ENCODE assay signal across 8 cellular contexts in genomic region chr1:1726088-1726487, GRCh38. TPM values are rescaled to one million over a fixed set of nuclear protein-coding genes. Genes with fewer than 3 reads are reported as not detected.
A peak's percentile ranks its signal among the peaks of the same experiment; 100 is the strongest.
DNase-seq lines count a peak whose midpoint lies in the region; ATAC-seq, FAIRE-seq and TF ChIP-seq lines count a peak whose summit lies in the region.
"Not testable (repeated sequence)": the region's sequence is repeated elsewhere in the genome, so short reads cannot be mapped to it uniquely, and the experiment has no call there.

No MANE protein-coding gene starts in this region.

- ATAC-seq in CD4-positive, CD25-positive, alpha-beta regulatory T cell (ENCODE audit: low read depth in 2 of 2); K562; natural killer cell treated with Interleukin-12 subunit alpha and Interleukin-12 subunit beta and Interleukin-15 and Interleukin-18, amount 100 ng/mL, for 72 hours; stimulated activated memory B cell treated with anti-CD40 and anti-IgM and Interleukin-4, amounts not matched to agents 10 μg/mL and 1 μg/mL and 100 μg/mL, for 72 hours: not testable (repeated sequence)

- H3K4me3 ChIP-seq in CD4-positive, CD25-positive, alpha-beta regulatory T cell (ENCODE audit: low read depth, low read length); K562: not testable (repeated sequence)

- POLR2A ChIA-PET in RWPE1 (lab: Yijun Ruan, JAX; ENCODE audit: low non-redundant PET): not testable (repeated sequence)
- POLR2A ChIA-PET in K562 (lab: Yijun Ruan, JAX): interaction anchor here (0.7 kb wide), 1 partner anchor 173 kb away, joined by 3 read pairs; no protein-coding TSS in a partner anchor

- H3K4me2 ChIP-seq in K562 (ENCODE audit: insufficient read depth, low read length): not testable (repeated sequence)

- peaks cover 18% of the 10 kb centered on the region for H3K4me1 ChIP-seq in CD4-positive, CD25-positive, alpha-beta regulatory T cell (ENCODE audit: control insufficient read depth, insufficient read depth, low read length, poor library complexity, severe bottlenecking)
- not testable (repeated sequence) for H3K4me1 ChIP-seq in K562 (replicated peaks in 1 of 2; ENCODE audit: control insufficient read depth in 2 of 2, insufficient read depth in 2 of 2, low read length in 2 of 2)

- peaks cover 10% of the 10 kb centered on the region; the same call in 2 of the 3 replicates for H3K79me2 ChIP-seq in K562 (ENCODE audit: control insufficient read depth, insufficient read depth, low read length)

- peaks cover 14% of the 10 kb centered on the region for H3K36me3 ChIP-seq in CD4-positive, CD25-positive, alpha-beta regulatory T cell (ENCODE audit: control insufficient read depth, insufficient read depth, low read length)
- H3K36me3 ChIP-seq in K562 (ENCODE audit: control insufficient read depth, insufficient read depth, low read length): not testable (repeated sequence)

- not testable (repeated sequence) for H3K9me3 Mint-ChIP-seq in CD4-positive, CD25-positive, alpha-beta regulatory T cell; activated CD4-positive, alpha-beta T cell treated with anti-CD3 and anti-CD28 coated beads, Interleukin-2, amount 10 ng/mL, durations not matched to agents 24 days and 14 days; activated T-helper 1 cell treated with anti-CD3 and anti-CD28 coated beads, Interleukin-12 subunit alpha, Interleukin-12 subunit beta, Interleukin-2, Interleukin-4 antibody, amounts not matched to agents 30 ng/mL and 10 ng/mL and 1 ng/mL, durations not matched to agents 14 hours and 24 hours and 36 hours; immature natural killer cell; natural killer cell treated with Interleukin-12 subunit alpha and Interleukin-12 subunit beta and Interleukin-15 and Interleukin-18, amount 100 ng/mL, for 72 hours; stimulated activated memory B cell treated with anti-CD40 and anti-IgM and Interleukin-4, amounts not matched to agents 10 μg/mL and 1 μg/mL and 100 μg/mL, for 72 hours

- DNase-seq in CD4-positive, CD25-positive, alpha-beta regulatory T cell; RWPE1 (ENCODE audit: low spot score); activated T-helper 1 cell treated with anti-CD3 and anti-CD28 coated beads, Interleukin-12 subunit alpha, Interleukin-12 subunit beta, Interleukin-2, Interleukin-4 antibody, amounts not matched to agents 30 ng/mL and 10 ng/mL and 1 ng/mL, durations not matched to agents 14 hours and 24 hours and 36 hours (ENCODE audit: low spot score); K562 (ENCODE audit: extremely low read depth in 1 of 4, low spot score in 3 of 4); immature natural killer cell; natural killer cell treated with Interleukin-12 subunit alpha and Interleukin-12 subunit beta and Interleukin-15 and Interleukin-18, amount 100 ng/mL, for 72 hours (ENCODE audit: low spot score): not testable (repeated sequence)
- DNase-seq in activated CD4-positive, alpha-beta T cell treated with anti-CD3 and anti-CD28 coated beads, Interleukin-2, amount 10 ng/mL, durations not matched to agents 24 days and 14 days: peak; percentile 54

- not testable (repeated sequence) for H3K27ac ChIP-seq in CD4-positive, CD25-positive, alpha-beta regulatory T cell (ENCODE audit: insufficient read depth, low read length, poor library complexity, severe bottlenecking); K562 (ENCODE audit: extremely low read depth, low read depth, low read length)
- H3K27ac ChIP-seq in RWPE1: peak overlapping the region; percentile 22; the same call in 1 of the 2 replicates

- not testable (repeated sequence) for FAIRE-seq in K562 (lab: Jason Lieb, UNC)

- TF ChIP-seq CTCF in RWPE1 (conservative IDR thresholded peaks at IDR 0.05; ENCODE audit: low read depth); K562 (IDR thresholded peaks at IDR 0.05 in 2 of 3, conservative IDR thresholded peaks at IDR 0.05 in 1 of 3; ENCODE audit: insufficient read depth in 2 of 3, low read depth in 1 of 3, low read length in 3 of 3): not testable (repeated sequence)

- CTCF ChIA-PET in RWPE1 (lab: Yijun Ruan, JAX); K562 (lab: Yijun Ruan, JAX; ENCODE audit: low intra/inter-chr PET ratio): not testable (repeated sequence)

- not testable (repeated sequence) for H3K9me1 ChIP-seq in K562 (ENCODE audit: control insufficient read depth, insufficient read depth, low read length)

- peak overlapping the region in 1 of 3 donors; percentile 69 for H3K27ac Mint-ChIP-seq in CD4-positive, CD25-positive, alpha-beta regulatory T cell
- H3K27ac Mint-ChIP-seq in activated CD4-positive, alpha-beta T cell treated with anti-CD3 and anti-CD28 coated beads, Interleukin-2, amount 10 ng/mL, durations not matched to agents 24 days and 14 days: peak overlapping the region; percentile 75
- H3K27ac Mint-ChIP-seq in activated T-helper 1 cell treated with anti-CD3 and anti-CD28 coated beads, Interleukin-12 subunit alpha, Interleukin-12 subunit beta, Interleukin-2, Interleukin-4 antibody, amounts not matched to agents 30 ng/mL and 10 ng/mL and 1 ng/mL, durations not matched to agents 14 hours and 24 hours and 36 hours: peak overlapping the region; percentile 67
- H3K27ac Mint-ChIP-seq in immature natural killer cell: peak overlapping the region in 4 of 6 donors; percentile 49 to 79 (median 62)
- H3K27ac Mint-ChIP-seq in natural killer cell treated with Interleukin-12 subunit alpha and Interleukin-12 subunit beta and Interleukin-15 and Interleukin-18, amount 100 ng/mL, for 72 hours: peak overlapping the region; percentile 83 to 91
- H3K27ac Mint-ChIP-seq in stimulated activated memory B cell treated with anti-CD40 and anti-IgM and Interleukin-4, amounts not matched to agents 10 μg/mL and 1 μg/mL and 100 μg/mL, for 72 hours: peak overlapping the region; percentile 57

- H3K4me1 Mint-ChIP-seq in CD4-positive, CD25-positive, alpha-beta regulatory T cell: peaks cover 10 to 33% (median 20%) of the 10 kb centered on the region in 4 donors
- H3K4me1 Mint-ChIP-seq in activated CD4-positive, alpha-beta T cell treated with anti-CD3 and anti-CD28 coated beads, Interleukin-2, amount 10 ng/mL, durations not matched to agents 24 days and 14 days: peaks cover 21% of the 10 kb centered on the region
- peaks cover 18% of the 10 kb centered on the region for H3K4me1 Mint-ChIP-seq in activated T-helper 1 cell treated with anti-CD3 and anti-CD28 coated beads, Interleukin-12 subunit alpha, Interleukin-12 subunit beta, Interleukin-2, Interleukin-4 antibody, amounts not matched to agents 30 ng/mL and 10 ng/mL and 1 ng/mL, durations not matched to agents 14 hours and 24 hours and 36 hours (ENCODE audit: low read depth)
- H3K4me1 Mint-ChIP-seq in immature natural killer cell: peaks cover 10 to 19% of the 10 kb centered on the region in 2 donors
- not testable (repeated sequence) for H3K4me1 Mint-ChIP-seq in natural killer cell treated with Interleukin-12 subunit alpha and Interleukin-12 subunit beta and Interleukin-15 and Interleukin-18, amount 100 ng/mL, for 72 hours (ENCODE audit: low read depth in 2 of 2); stimulated activated memory B cell treated with anti-CD40 and anti-IgM and Interleukin-4, amounts not matched to agents 10 μg/mL and 1 μg/mL and 100 μg/mL, for 72 hours

- not testable (repeated sequence) for BruUV-seq in K562 (replicated peaks; lab: Mats Ljungman, UMichigan)

- not testable (repeated sequence) for H3K9me3 ChIP-seq in CD4-positive, CD25-positive, alpha-beta regulatory T cell (ENCODE audit: control insufficient read depth in 2 of 2, low read length in 2 of 2); K562 (replicated peaks; ENCODE audit: control insufficient read depth, insufficient read depth, low read depth, low read length)

- intact Hi-C loops in activated CD4-positive, alpha-beta T cell treated with anti-CD3 and anti-CD28 coated beads, Interleukin-2, amount 10 ng/mL, durations not matched to agents 24 days and 14 days (cut with micrococcal nuclease); K562 (cut with micrococcal nuclease): not testable (repeated sequence)
- intact Hi-C loops in activated T-helper 1 cell treated with anti-CD3 and anti-CD28 coated beads, Interleukin-12 subunit alpha, Interleukin-12 subunit beta, Interleukin-2, Interleukin-4 antibody, amounts not matched to agents 30 ng/mL and 10 ng/mL and 1 ng/mL, durations not matched to agents 14 hours and 24 hours and 36 hours (cut with micrococcal nuclease): loop anchor here (10.0 kb wide), 1 partner anchor 111 kb away; the partner anchor contains the start of gene MIB2

- H3K4me3 Mint-ChIP-seq in CD4-positive, CD25-positive, alpha-beta regulatory T cell: peak overlapping the region; percentile 27 to 70 (median 54)
- peak overlapping the region; percentile 45 for H3K4me3 Mint-ChIP-seq in activated CD4-positive, alpha-beta T cell treated with anti-CD3 and anti-CD28 coated beads, Interleukin-2, amount 10 ng/mL, durations not matched to agents 24 days and 14 days
- peak overlapping the region; percentile 72 for H3K4me3 Mint-ChIP-seq in activated T-helper 1 cell treated with anti-CD3 and anti-CD28 coated beads, Interleukin-12 subunit alpha, Interleukin-12 subunit beta, Interleukin-2, Interleukin-4 antibody, amounts not matched to agents 30 ng/mL and 10 ng/mL and 1 ng/mL, durations not matched to agents 14 hours and 24 hours and 36 hours
- H3K4me3 Mint-ChIP-seq in immature natural killer cell: peak overlapping the region in 3 of 5 donors; percentile 17 to 36 (median 30)
- H3K4me3 Mint-ChIP-seq in natural killer cell treated with Interleukin-12 subunit alpha and Interleukin-12 subunit beta and Interleukin-15 and Interleukin-18, amount 100 ng/mL, for 72 hours: peak overlapping the region; percentile 88
- H3K4me3 Mint-ChIP-seq in stimulated activated memory B cell treated with anti-CD40 and anti-IgM and Interleukin-4, amounts not matched to agents 10 μg/mL and 1 μg/mL and 100 μg/mL, for 72 hours: peak overlapping the region; percentile 55

- not testable (repeated sequence) for H3K36me3 Mint-ChIP-seq in CD4-positive, CD25-positive, alpha-beta regulatory T cell; immature natural killer cell; natural killer cell treated with Interleukin-12 subunit alpha and Interleukin-12 subunit beta and Interleukin-15 and Interleukin-18, amount 100 ng/mL, for 72 hours; stimulated activated memory B cell treated with anti-CD40 and anti-IgM and Interleukin-4, amounts not matched to agents 10 μg/mL and 1 μg/mL and 100 μg/mL, for 72 hours
- H3K36me3 Mint-ChIP-seq in activated CD4-positive, alpha-beta T cell treated with anti-CD3 and anti-CD28 coated beads, Interleukin-2, amount 10 ng/mL, durations not matched to agents 24 days and 14 days (ENCODE audit: low read depth): peaks cover 15% of the 10 kb centered on the region
- peaks cover 19% of the 10 kb centered on the region for H3K36me3 Mint-ChIP-seq in activated T-helper 1 cell treated with anti-CD3 and anti-CD28 coated beads, Interleukin-12 subunit alpha, Interleukin-12 subunit beta, Interleukin-2, Interleukin-4 antibody, amounts not matched to agents 30 ng/mL and 10 ng/mL and 1 ng/mL, durations not matched to agents 14 hours and 24 hours and 36 hours (ENCODE audit: low read depth)

- H3K27me3 ChIP-seq in CD4-positive, CD25-positive, alpha-beta regulatory T cell (ENCODE audit: control insufficient read depth, insufficient read depth, low read length); K562 (ENCODE audit: control insufficient read depth in 2 of 2, insufficient read depth in 2 of 2, low read length in 2 of 2): not testable (repeated sequence)

- not testable (repeated sequence) for TF ChIP-seq EP300 in K562 (IDR thresholded peaks at IDR 0.05; ENCODE audit: low read length)

- not testable (repeated sequence) for H3K27me3 Mint-ChIP-seq in CD4-positive, CD25-positive, alpha-beta regulatory T cell; activated CD4-positive, alpha-beta T cell treated with anti-CD3 and anti-CD28 coated beads, Interleukin-2, amount 10 ng/mL, durations not matched to agents 24 days and 14 days; activated T-helper 1 cell treated with anti-CD3 and anti-CD28 coated beads, Interleukin-12 subunit alpha, Interleukin-12 subunit beta, Interleukin-2, Interleukin-4 antibody, amounts not matched to agents 30 ng/mL and 10 ng/mL and 1 ng/mL, durations not matched to agents 14 hours and 24 hours and 36 hours (ENCODE audit: insufficient read depth); immature natural killer cell (ENCODE audit: low read depth in 3 of 3); natural killer cell treated with Interleukin-12 subunit alpha and Interleukin-12 subunit beta and Interleukin-15 and Interleukin-18, amount 100 ng/mL, for 72 hours; stimulated activated memory B cell treated with anti-CD40 and anti-IgM and Interleukin-4, amounts not matched to agents 10 μg/mL and 1 μg/mL and 100 μg/mL, for 72 hours

- WGBS in K562 (ENCODE audit: insufficient coverage, low coverage, missing lambda C conversion rate): 96% methylated on average over 17 of the region's 17 CpGs

- in situ Hi-C loops in K562 (cut with MboI): not testable (repeated sequence)

- TF ChIP-seq RAD21 in K562 (CRISPR knock-in tag; conservative IDR thresholded peaks at IDR 0.05 in 1 of 2, IDR thresholded peaks at IDR 0.05 in 1 of 2): not testable (repeated sequence)

- not testable (repeated sequence) for H2AFZ ChIP-seq in K562 (ENCODE audit: low read depth, low read length)

- TF ChIP-seq POLR2A in K562 (conservative IDR thresholded peaks at IDR 0.05): not testable (repeated sequence)

- H3K9ac ChIP-seq in K562 (ENCODE audit: insufficient read depth in 1 of 2, low read depth in 2 of 2, low read length in 2 of 2): not testable (repeated sequence)

- not testable (repeated sequence) for H4K20me1 ChIP-seq in K562 (replicated peaks; ENCODE audit: control insufficient read depth, insufficient read depth, low read length)

RNA-seq across cellular contexts. Expression of gene CDK11A, which starts 1.9 kb away (rescaled TPM):
- 212 TPM for total RNA-seq in CD4-positive, CD25-positive, alpha-beta regulatory T cell
- 10 to 100 TPM; 10.2 to 30.4 (median 15.3) TPM for polyA plus RNA-seq in CD4-positive, CD25-positive, alpha-beta regulatory T cell
- 68.3 and 70.4 TPM in 2 replicates for total RNA-seq in activated CD4-positive, alpha-beta T cell treated with anti-CD3 and anti-CD28 coated beads, Interleukin-2, amount 10 ng/mL, durations not matched to agents 24 days and 14 days
- total RNA-seq in activated T-helper 1 cell treated with anti-CD3 and anti-CD28 coated beads, Interleukin-12 subunit alpha, Interleukin-12 subunit beta, Interleukin-2, Interleukin-4 antibody, amounts not matched to agents 30 ng/mL and 10 ng/mL and 1 ng/mL, durations not matched to agents 14 hours and 24 hours and 36 hours: 74.4 and 81.7 TPM in 2 replicates
- 123 and 215 TPM in 2 replicates for total RNA-seq in K562 (2011; cell fraction: chromatin; rRNA removed; ENCODE audit: low replicate concordance)
- 128 and 164 TPM in 2 replicates for total RNA-seq in K562 (2011; cell fraction: nucleolus; rRNA removed)
- 71.6 and 88.8 TPM in 2 replicates for total RNA-seq in K562 (2011; cell fraction: nucleoplasm; rRNA removed)
- total RNA-seq in K562 (2014; rRNA removed): 44.4 and 48.8 TPM in 2 replicates
- total RNA-seq in K562 (2014; rRNA removed; fragmentation: Illumina TruSeq; extraction: Trizol): 15.2 and 18.4 TPM in 2 replicates
- total RNA-seq in K562 (2015; rRNA removed; fragmentation: Illumina TruSeq; extraction: Trizol): 33.6 and 43.9 TPM in 2 replicates
- 58.5 and 71.0 TPM in 2 replicates for total RNA-seq in K562 (2021)
- 13.0 and 17.4 TPM in 2 replicates for polyA plus RNA-seq in K562 (2011; rRNA removed)
- polyA plus RNA-seq in K562 (2011; cell fraction: cytosol; rRNA removed): 10.4 and 24.1 TPM in 2 replicates
- polyA plus RNA-seq in K562 (2011; cell fraction: nucleus; rRNA removed): 167 and 314 TPM in 2 replicates
- 54.0 and 63.7 TPM in 2 replicates for polyA plus RNA-seq in K562 (2012)
- polyA plus RNA-seq in K562 (2014; fragmentation: Illumina TruSeq; extraction: Trizol): 49.8 and 53.1 TPM in 2 replicates
- 1 to 10 TPM; 4.5 to 8.4 TPM for polyA plus RNA-seq in K562 (2014; fragmentation: Nextera tagmentation; extraction: Ambion mirVana)
- 49.5 and 67.0 TPM in 2 replicates for polyA plus RNA-seq in K562 (2014; rRNA removed)
- 8.1 and 9.7 TPM in 2 replicates for polyA minus RNA-seq in K562 (2011; rRNA and poly(A)+ RNA removed)
- 143 and 147 TPM in 2 replicates for polyA minus RNA-seq in K562 (2011; cell fraction: cytosol; rRNA and poly(A)+ RNA removed)
- polyA minus RNA-seq in K562 (2011; cell fraction: nucleus; rRNA and poly(A)+ RNA removed): 39.7 and 41.0 TPM in 2 replicates
- polyA plus RNA-seq in immature natural killer cell: 10 to 100 TPM in 2 of 3 donors, 1 to 10 TPM in 1; 1.6 to 32.6 (median 14.9) TPM
- total RNA-seq in natural killer cell treated with Interleukin-12 subunit alpha and Interleukin-12 subunit beta and Interleukin-15 and Interleukin-18, amount 100 ng/mL, for 72 hours: 100 to 1,000 TPM in 1 of 2 donors, 10 to 100 TPM in 1; 75.9 to 129 TPM

RNA-seq across cellular contexts. Expression of gene SLC35E2B, which starts 33.5 kb away (rescaled TPM):
- 77.6 TPM for total RNA-seq in CD4-positive, CD25-positive, alpha-beta regulatory T cell
- 10 to 100 TPM; 25.8 to 32.0 (median 30.6) TPM for polyA plus RNA-seq in CD4-positive, CD25-positive, alpha-beta regulatory T cell
- 40.3 and 41.5 TPM in 2 replicates for total RNA-seq in activated CD4-positive, alpha-beta T cell treated with anti-CD3 and anti-CD28 coated beads, Interleukin-2, amount 10 ng/mL, durations not matched to agents 24 days and 14 days
- total RNA-seq in activated T-helper 1 cell treated with anti-CD3 and anti-CD28 coated beads, Interleukin-12 subunit alpha, Interleukin-12 subunit beta, Interleukin-2, Interleukin-4 antibody, amounts not matched to agents 30 ng/mL and 10 ng/mL and 1 ng/mL, durations not matched to agents 14 hours and 24 hours and 36 hours: 40.8 and 41.1 TPM in 2 replicates
- total RNA-seq in K562 (2011; cell fraction: chromatin; rRNA removed; ENCODE audit: low replicate concordance): 99.6 and 161 TPM in 2 replicates
- total RNA-seq in K562 (2011; cell fraction: nucleolus; rRNA removed): 107 and 109 TPM in 2 replicates
- 98.4 and 102 TPM in 2 replicates for total RNA-seq in K562 (2011; cell fraction: nucleoplasm; rRNA removed)
- 18.4 and 22.5 TPM in 2 replicates for total RNA-seq in K562 (2014; rRNA removed)
- total RNA-seq in K562 (2014; rRNA removed; fragmentation: Illumina TruSeq; extraction: Trizol): 14.8 TPM in 2 replicates
- 20.7 and 21.9 TPM in 2 replicates for total RNA-seq in K562 (2015; rRNA removed; fragmentation: Illumina TruSeq; extraction: Trizol)
- 38.9 and 44.6 TPM in 2 replicates for total RNA-seq in K562 (2021)
- 30.8 and 36.5 TPM in 2 replicates for polyA plus RNA-seq in K562 (2011; rRNA removed)
- polyA plus RNA-seq in K562 (2011; cell fraction: cytosol; rRNA removed): 33.9 and 35.2 TPM in 2 replicates
- 139 and 182 TPM in 2 replicates for polyA plus RNA-seq in K562 (2011; cell fraction: nucleus; rRNA removed)
- 28.9 and 66.9 TPM in 2 replicates for polyA plus RNA-seq in K562 (2012)
- polyA plus RNA-seq in K562 (2014; fragmentation: Illumina TruSeq; extraction: Trizol): 29.5 and 31.5 TPM in 2 replicates
- 1 to 10 TPM; 4.7 to 5.2 TPM for polyA plus RNA-seq in K562 (2014; fragmentation: Nextera tagmentation; extraction: Ambion mirVana)
- polyA plus RNA-seq in K562 (2014; rRNA removed): 29.8 and 34.1 TPM in 2 replicates
- 19.2 and 25.3 TPM in 2 replicates for polyA minus RNA-seq in K562 (2011; rRNA and poly(A)+ RNA removed)
- 23.7 and 23.9 TPM in 2 replicates for polyA minus RNA-seq in K562 (2011; cell fraction: cytosol; rRNA and poly(A)+ RNA removed)
- polyA minus RNA-seq in K562 (2011; cell fraction: nucleus; rRNA and poly(A)+ RNA removed): 26.0 and 28.7 TPM in 2 replicates
- 10 to 100 TPM; 14.4 to 37.7 (median 18.1) TPM for polyA plus RNA-seq in immature natural killer cell
- 10 to 100 TPM; 32.8 to 34.6 TPM for total RNA-seq in natural killer cell treated with Interleukin-12 subunit alpha and Interleukin-12 subunit beta and Interleukin-15 and Interleukin-18, amount 100 ng/mL, for 72 hours

RNA-seq across cellular contexts. Expression of gene NADK, which starts 52.2 kb away (rescaled TPM):
- 52.6 TPM for total RNA-seq in CD4-positive, CD25-positive, alpha-beta regulatory T cell
- 10 to 100 TPM; 18.7 to 27.1 (median 21.2) TPM for polyA plus RNA-seq in CD4-positive, CD25-positive, alpha-beta regulatory T cell
- total RNA-seq in activated CD4-positive, alpha-beta T cell treated with anti-CD3 and anti-CD28 coated beads, Interleukin-2, amount 10 ng/mL, durations not matched to agents 24 days and 14 days: 91.3 and 94.5 TPM in 2 replicates
- total RNA-seq in activated T-helper 1 cell treated with anti-CD3 and anti-CD28 coated beads, Interleukin-12 subunit alpha, Interleukin-12 subunit beta, Interleukin-2, Interleukin-4 antibody, amounts not matched to agents 30 ng/mL and 10 ng/mL and 1 ng/mL, durations not matched to agents 14 hours and 24 hours and 36 hours: 95.5 and 96.8 TPM in 2 replicates
- 266 and 574 TPM in 2 replicates for total RNA-seq in K562 (2011; cell fraction: chromatin; rRNA removed; ENCODE audit: low replicate concordance)
- total RNA-seq in K562 (2011; cell fraction: nucleolus; rRNA removed): 372 and 388 TPM in 2 replicates
- total RNA-seq in K562 (2011; cell fraction: nucleoplasm; rRNA removed): 193 and 246 TPM in 2 replicates
- total RNA-seq in K562 (2014; rRNA removed) (116 and 133 TPM in 2 replicates), K562 (2014; rRNA removed; fragmentation: Illumina TruSeq; extraction: Trizol) (35.7 and 46.1 TPM in 2 replicates), K562 (2015; rRNA removed; fragmentation: Illumina TruSeq; extraction: Trizol) (63.0 and 66.6 TPM in 2 replicates), K562 (2021) (131 and 135 TPM in 2 replicates)
- polyA plus RNA-seq in K562 (2011; rRNA removed) (99.6 and 121 TPM in 2 replicates), K562 (2014; fragmentation: Illumina TruSeq; extraction: Trizol) (75.1 and 81.2 TPM in 2 replicates), K562 (2014; fragmentation: Nextera tagmentation; extraction: Ambion mirVana) (1 to 10 TPM; 1.5 to 2.1 TPM), K562 (2014; rRNA removed) (131 and 149 TPM in 2 replicates), immature natural killer cell (10 to 100 TPM; 30.9 to 53.3 (median 37.3) TPM)
- polyA plus RNA-seq in K562 (2011; cell fraction: cytosol; rRNA removed): 62.8 and 91.9 TPM in 2 replicates
- 448 and 488 TPM in 2 replicates for polyA plus RNA-seq in K562 (2011; cell fraction: nucleus; rRNA removed)
- 76.9 and 85.6 TPM in 2 replicates for polyA plus RNA-seq in K562 (2012)
- 23.4 and 41.8 TPM in 2 replicates for polyA minus RNA-seq in K562 (2011; rRNA and poly(A)+ RNA removed)
- polyA minus RNA-seq in K562 (2011; cell fraction: cytosol; rRNA and poly(A)+ RNA removed): 54.8 and 55.2 TPM in 2 replicates
- polyA minus RNA-seq in K562 (2011; cell fraction: nucleus; rRNA and poly(A)+ RNA removed): 94.5 and 123 TPM in 2 replicates
- 100 to 1,000 TPM in 1 of 2 donors, 10 to 100 TPM in 1; 89.1 to 145 TPM for total RNA-seq in natural killer cell treated with Interleukin-12 subunit alpha and Interleukin-12 subunit beta and Interleukin-15 and Interleukin-18, amount 100 ng/mL, for 72 hours

Comparison
In these comparisons a context has a peak if more than half of its experiments do, and no peak if none do; other contexts are left out.
1. H3K4me3 Mint-ChIP-seq: peak in every context shown above with its lines; median percentile 88 in natural killer cell treated with Interleukin-12 subunit alpha and Interleukin-12 subunit beta and Interleukin-15 and Interleukin-18, amount 100 ng/mL, for 72 hours; 72 in activated T-helper 1 cell treated with anti-CD3 and anti-CD28 coated beads, Interleukin-12 subunit alpha, Interleukin-12 subunit beta, Interleukin-2, Interleukin-4 antibody, amounts not matched to agents 30 ng/mL and 10 ng/mL and 1 ng/mL, durations not matched to agents 14 hours and 24 hours and 36 hours; 55 in stimulated activated memory B cell treated with anti-CD40 and anti-IgM and Interleukin-4, amounts not matched to agents 10 μg/mL and 1 μg/mL and 100 μg/mL, for 72 hours; 54 in CD4-positive, CD25-positive, alpha-beta regulatory T cell; 45 in activated CD4-positive, alpha-beta T cell treated with anti-CD3 and anti-CD28 coated beads, Interleukin-2, amount 10 ng/mL, durations not matched to agents 24 days and 14 days; 30 in immature natural killer cell.